Comparison of ENCODE assay signal across 9 cellular contexts in the genomic region with DNA sequence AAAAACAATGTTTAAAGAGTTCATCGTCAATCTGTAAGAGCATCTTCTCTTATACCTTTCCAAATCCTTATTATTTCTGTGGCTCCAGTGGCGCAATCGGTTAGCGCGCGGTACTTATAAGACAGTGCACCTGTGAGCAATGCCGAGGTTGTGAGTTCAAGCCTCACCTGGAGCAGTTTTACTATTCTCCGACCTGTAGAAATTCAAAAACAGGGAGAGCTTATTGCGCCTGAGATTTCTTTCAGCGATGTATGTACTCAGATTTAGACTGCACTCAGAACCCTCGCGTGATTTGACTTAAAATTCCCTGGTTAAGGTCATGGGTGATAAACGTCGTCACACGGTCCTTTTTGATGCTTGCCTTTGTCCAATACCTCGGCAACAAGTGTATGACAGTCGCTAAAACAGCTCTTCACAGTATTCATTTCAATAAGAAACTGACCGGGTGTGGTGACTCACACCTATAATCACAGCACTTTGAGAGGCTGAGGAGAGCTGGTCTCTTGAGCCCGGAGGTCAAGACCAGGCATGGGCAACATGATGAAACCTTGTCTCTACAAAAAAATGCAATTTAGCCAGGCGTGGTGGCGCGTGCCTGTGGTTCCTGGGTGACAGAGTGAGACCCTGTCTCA. TPM values are rescaled to one million over a fixed set of nuclear protein-coding genes. Genes with fewer than 3 reads are reported as not detected.
DNase-seq lines count a peak whose midpoint lies in the region; ATAC-seq and TF ChIP-seq lines count a peak whose summit lies in the region.
"Had no signal": no experiment of that assay in that cellular context is flagged by ENCODE, and none has a peak within 500 bp of the region (broad histone marks: within the 10 kb centered on the region; RNA-seq: fewer than 3 reads in every experiment).

No MANE protein-coding gene starts in this region.

- TF ChIP-seq CTCF in retinal pigment epithelial cell (conservative IDR thresholded peaks at IDR 0.05; ENCODE audit: low read depth, low read length): no peak
- TF ChIP-seq CTCF in spleen (IDR thresholded peaks at IDR 0.05 in 8 of 11, conservative IDR thresholded peaks at IDR 0.05 in 3 of 11): no peak

- peaks cover 0 to 98% (median 22%) of the 10 kb centered on the region in 7 donors for H3K27me3 ChIP-seq in spleen (replicated peaks in 1 of 7)

- H3K4me3 ChIP-seq in retinal pigment epithelial cell (ENCODE audit: low read length) (peak overlapping the region; percentile 43), spleen (peak overlapping the region in 1 of 8 donors; percentile 42)

- 38 to 46% (median 39%) methylated on average over 22 of the region's 22 CpGs for WGBS in spleen, 5 donors

- ATAC-seq in GM18907 (IDR thresholded peaks at IDR 0.05; ENCODE audit: unreplicated experiment): no peak

- DNase-seq in NCI-H146 (lab: John Stamatoyannopoulos, UW) (peak; percentile 6), NCI-H146 treated with DMSO at 0.1 percent for 48 hours (lab: John Stamatoyannopoulos, UW; ENCODE audit: unreplicated experiment) (no peak), SK-MEL-5 (ENCODE audit: low read depth, low spot score) (peak; percentile 48), retinal pigment epithelial cell (ENCODE audit: low read depth) (no peak), 8988T (no peak), spleen (no peak)
- peak; percentile 1 for DNase-seq in effector CD8-positive, alpha-beta T cell (lab: John Stamatoyannopoulos, UW)

- H3K27ac ChIP-seq in spleen: no peak overlapping the region

- H3K4me1 ChIP-seq in spleen: peaks cover 0 to 3% (median 0%) of the 10 kb centered on the region in 6 donors

- peaks cover 0 to 23% (median 5%) of the 10 kb centered on the region in 8 donors for H3K9me3 ChIP-seq in spleen

- intact Hi-C loops in spleen (cut with DNase I; ENCODE audit: low total_unique reads): no loop called here

- in situ Hi-C loops in SK-MEL-5 (cut with HindIII; ENCODE audit: low pct_unique_long_range_greater_than_20kb, low sequenced_read_pairs): no loop called here

- TF ChIP-seq POLR2A in spleen (IDR thresholded peaks at IDR 0.05): no peak

- H3K36me3 ChIP-seq in spleen: no peaks in the 10 kb centered on the region

RNA-seq across cellular contexts. Expression of gene GPX5, which starts 11.9 kb away (rescaled TPM):
- not detected in 2 replicates for total RNA-seq in SK-MEL-5 (2014; rRNA removed; shearing (Covaris generic))
- polyA plus RNA-seq in SK-MEL-5 (2015; cell fraction: cytosol; rRNA removed): 0.11 TPM in 1 of 2 replicates, not detected in the other
- polyA plus RNA-seq in SK-MEL-5 (2015; cell fraction: nucleus; rRNA removed): 1.2 TPM in 1 of 2 replicates, not detected in the other
- not detected for total RNA-seq in spleen
- polyA plus RNA-seq in spleen: not detected
- total RNA-seq: fibroblast of villous mesenchyme had no signal

RNA-seq across cellular contexts. Expression of gene GPX6, which starts 22.0 kb away (rescaled TPM):
- not detected in 2 replicates for total RNA-seq in SK-MEL-5 (2014; rRNA removed; shearing (Covaris generic))
- polyA plus RNA-seq in SK-MEL-5 (2015; cell fraction: cytosol; rRNA removed): not detected in 2 replicates
- polyA plus RNA-seq in SK-MEL-5 (2015; cell fraction: nucleus; rRNA removed): not detected in 2 replicates
- not detected for total RNA-seq in spleen
- polyA plus RNA-seq in spleen: not detected
- total RNA-seq: fibroblast of villous mesenchyme had no signal

Comparison
In these comparisons a context has a peak if more than half of its experiments do, and no peak if none do; other contexts are left out.
1. DNase-seq: peak in NCI-H146 (single experiment), SK-MEL-5 (single experiment) and effector CD8-positive, alpha-beta T cell (single experiment); none in NCI-H146 treated with DMSO at 0.1 percent for 48 hours (single experiment), retinal pigment epithelial cell (single experiment), 8988T (single experiment) and spleen (single experiment).